ENCODE assay signal across 17 cellular contexts in the genomic region with DNA sequence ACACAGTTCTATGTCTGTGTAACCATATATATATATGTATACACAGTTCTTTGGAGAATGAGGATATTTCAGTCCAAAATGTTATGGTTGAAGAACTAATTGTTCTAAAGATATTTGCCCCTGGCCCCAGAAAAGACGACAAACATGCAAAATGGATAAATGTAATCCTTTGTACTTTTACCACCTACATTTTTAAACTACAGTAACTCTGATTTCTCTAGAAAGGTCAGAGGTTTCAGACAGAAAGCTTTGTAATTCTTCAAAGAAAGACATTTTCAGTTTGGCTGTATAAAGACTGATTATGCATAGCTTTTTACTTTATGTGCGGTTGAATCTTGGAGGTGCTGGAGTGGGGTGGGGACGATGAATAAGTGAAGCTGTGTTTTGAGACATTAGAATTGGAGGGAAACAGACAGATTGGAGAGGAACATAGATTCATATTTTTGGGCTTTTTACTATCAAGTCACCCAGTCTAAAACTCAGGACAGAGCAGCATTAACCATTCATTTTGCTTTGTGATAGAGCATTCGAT.
"Had no signal": no experiment of that assay in that cellular context is flagged by ENCODE, and none has a peak within 500 bp of the region (broad histone marks: within the 10 kb centered on the region; RNA-seq: fewer than 3 reads in every experiment).

No MANE protein-coding gene starts in this region.

- H3K9me3 Mint-ChIP-seq: activated B cell treated with CpG ODN at 0.5 μM for 24 hours; activated naive CD8-positive, alpha-beta T cell treated with anti-CD3 and anti-CD28 coated beads for 36 hours; activated T-cell treated with anti-CD3 and anti-CD28 coated beads, Interleukin-2, amount 50 U/mL, for 4 hours had no signal

- H3K36me3 Mint-ChIP-seq: activated CD8-positive, alpha-beta memory T cell treated with anti-CD3 and anti-CD28 coated beads, Interleukin-2, amount 10 ng/mL, durations not matched to agents 7 days and 5 days; activated naive CD8-positive, alpha-beta T cell treated with anti-CD3 and anti-CD28 coated beads for 36 hours had no signal

- H3K27ac Mint-ChIP-seq: activated B cell treated with CpG ODN at 0.5 μM for 24 hours; activated CD8-positive, alpha-beta memory T cell treated with anti-CD3 and anti-CD28 coated beads, Interleukin-2, amount 10 ng/mL, durations not matched to agents 7 days and 5 days; activated naive CD8-positive, alpha-beta T cell treated with anti-CD3 and anti-CD28 coated beads for 36 hours; T-helper 17 cell had no signal

- ATAC-seq: activated CD8-positive, alpha-beta memory T cell treated with anti-CD3 and anti-CD28 coated beads, Interleukin-2, amount 10 ng/mL, durations not matched to agents 7 days and 5 days; activated T-cell treated with anti-CD3 and anti-CD28 coated beads, Interleukin-2, amount 50 U/mL, for 4 hours; PC-3; T-helper 17 cell had no signal

- DNase-seq: activated B cell treated with CpG ODN at 0.5 μM for 24 hours; activated CD4-positive, alpha-beta T cell treated with anti-CD3 and anti-CD28 coated beads for 1 hour; activated CD4-positive, alpha-beta T cell treated with anti-CD3 and anti-CD28 coated beads, Interleukin-2, amount 50 U/mL, for 4 hours; activated CD8-positive, alpha-beta memory T cell treated with anti-CD3 and anti-CD28 coated beads, Interleukin-2, amount 10 ng/mL, durations not matched to agents 7 days and 5 days; activated naive CD8-positive, alpha-beta T cell treated with anti-CD3 and anti-CD28 coated beads for 36 hours; activated T-cell treated with anti-CD3 and anti-CD28 coated beads, Interleukin-2, amount 50 U/mL, for 4 hours; cerebellar nuclear complex; MM.1S; NCI-H1105; NCI-H1436; NCI-H1694 treated with DMSO at 0.1 percent for 48 hours; NCI-H2081; NCI-H510A treated with DMSO at 0.1 percent for 48 hours; PC-3; SHP77 treated with DMSO at 0.1 percent for 48 hours; T-helper 17 cell; T-helper 9 cell had no signal

- H3K27me3 Mint-ChIP-seq: activated CD8-positive, alpha-beta memory T cell treated with anti-CD3 and anti-CD28 coated beads, Interleukin-2, amount 10 ng/mL, durations not matched to agents 7 days and 5 days; activated naive CD8-positive, alpha-beta T cell treated with anti-CD3 and anti-CD28 coated beads for 36 hours had no signal

- H3K4me1 Mint-ChIP-seq: activated B cell treated with CpG ODN at 0.5 μM for 24 hours had no signal

- H3K4me3 Mint-ChIP-seq: activated B cell treated with CpG ODN at 0.5 μM for 24 hours; activated CD8-positive, alpha-beta memory T cell treated with anti-CD3 and anti-CD28 coated beads, Interleukin-2, amount 10 ng/mL, durations not matched to agents 7 days and 5 days; activated naive CD8-positive, alpha-beta T cell treated with anti-CD3 and anti-CD28 coated beads for 36 hours; activated T-cell treated with anti-CD3 and anti-CD28 coated beads, Interleukin-2, amount 50 U/mL, for 4 hours; T-helper 17 cell had no signal
